In the genomic region with DNA sequence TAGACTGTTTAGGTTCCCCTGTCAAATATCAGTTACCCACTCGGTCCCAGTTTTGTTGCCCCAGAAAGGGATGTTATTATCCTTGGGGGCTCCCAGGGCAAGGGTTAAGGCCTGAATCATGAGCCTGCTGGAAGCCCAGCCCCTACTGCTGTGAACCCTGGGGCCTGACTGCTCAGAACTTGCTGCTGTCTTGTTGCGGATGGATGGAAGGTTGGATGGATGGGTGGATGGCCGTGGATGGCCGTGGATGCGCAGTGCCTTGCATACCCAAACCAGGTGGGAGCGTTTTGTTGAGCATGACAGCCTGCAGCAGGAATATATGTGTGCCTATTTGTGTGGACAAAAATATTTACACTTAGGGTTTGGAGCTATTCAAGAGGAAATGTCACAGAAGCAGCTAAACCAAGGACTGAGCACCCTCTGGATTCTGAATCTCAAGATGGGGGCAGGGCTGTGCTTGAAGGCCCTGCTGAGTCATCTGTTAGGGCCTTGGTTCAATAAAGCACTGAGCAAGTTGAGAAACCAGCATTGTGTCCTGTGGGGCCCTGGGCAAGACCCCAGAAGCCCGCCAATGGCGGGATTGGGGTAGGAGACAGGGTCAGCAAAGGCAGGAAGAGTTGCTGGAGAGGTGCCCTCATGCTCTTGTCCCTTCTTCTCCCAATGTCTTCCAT, we compare ENCODE assay signal across 8 cellular contexts. TPM values are rescaled to one million over a fixed set of nuclear protein-coding genes. Genes with fewer than 3 reads are reported as not detected.
DNase-seq lines count a peak whose midpoint lies in the region; ATAC-seq and TF ChIP-seq lines count a peak whose summit lies in the region.

No MANE protein-coding gene starts in this region.

- peak overlapping the region; percentile 20 for H3K9ac ChIP-seq in SK-N-MC (ENCODE audit: insufficient read length)
- no peak overlapping the region for H3K9ac ChIP-seq in parathyroid adenoma

- peaks cover 6% of the 10 kb centered on the region for H3K4me1 Mint-ChIP-seq in Caco-2 (ENCODE audit: low read depth, unreplicated experiment)

- no peak overlapping the region for H3K4me3 Mint-ChIP-seq in Caco-2 (ENCODE audit: unreplicated experiment)

- H2AFZ ChIP-seq in parathyroid adenoma, result no peak overlapping the region

- in situ Hi-C loops in G401 (cut with HindIII; ENCODE audit: low sequenced_read_pairs), result no loop called here

- no peak for TF ChIP-seq CTCF in Caco-2 (IDR thresholded peaks at IDR 0.05; ENCODE audit: insufficient read depth in 1 of 2, low read depth in 1 of 2, low read length in 1 of 2, severe bottlenecking in 1 of 2, unreplicated experiment in 1 of 2)
- no peak for TF ChIP-seq CTCF in esophagus muscularis mucosa (IDR thresholded peaks at IDR 0.05)
- no peak for TF ChIP-seq CTCF in parathyroid adenoma (IDR thresholded peaks at IDR 0.05)

- H3K36me3 Mint-ChIP-seq in Caco-2 (ENCODE audit: insufficient read depth, unreplicated experiment), result peaks cover 52% of the 10 kb centered on the region

- no peak overlapping the region for H3K4me3 ChIP-seq in Caco-2 (ENCODE audit: low read depth, low read length)
- H3K4me3 ChIP-seq in SK-N-MC, result peak overlapping the region; percentile 15; the same call in 1 of the 2 replicates
- no peak overlapping the region for H3K4me3 ChIP-seq in esophagus muscularis mucosa
- no peak overlapping the region for H3K4me3 ChIP-seq in parathyroid adenoma (ENCODE audit: low read depth, low read length)

- no peaks in the 10 kb centered on the region for H3K27me3 ChIP-seq in Caco-2 (replicated peaks; ENCODE audit: control insufficient read depth, insufficient read depth, low read length)
- H3K27me3 ChIP-seq in esophagus muscularis mucosa, result no peaks in the 10 kb centered on the region
- H3K27me3 ChIP-seq in parathyroid adenoma (ENCODE audit: control insufficient read depth, insufficient read depth, low read length), result no peaks in the 10 kb centered on the region

- peaks cover 3% of the 10 kb centered on the region for H3K79me2 ChIP-seq in parathyroid adenoma

- DNase-seq in Caco-2 (no peak), SK-N-MC (ENCODE audit: low read depth, low spot score) (no peak), esophagus muscularis mucosa (ENCODE audit: extremely low spot score) (no peak), G401 (ENCODE audit: low spot score) (no peak), NCI-H2171 treated with DMSO at 0.1 percent for 48 hours (lab: John Stamatoyannopoulos, UW) (no peak)
- no peak for DNase-seq in stimulated activated CD4-positive, alpha-beta T cell treated with anti-CD3 and anti-CD28 coated beads, Interleukin-2, amount 100 ng/mL, for 48 hours

- CTCF ChIA-PET in Caco-2 (lab: Charles Lee), result no interaction called here

- H3K9me3 Mint-ChIP-seq in Caco-2 (ENCODE audit: unreplicated experiment), result no peaks in the 10 kb centered on the region

- POLR2A ChIA-PET in Caco-2 (lab: Charles Lee), result interaction anchor here (0.7 kb wide), 1 partner anchor 10 kb away, joined by 5 read pairs; the partner anchor contains the start of gene CDC25B

- no peak for TF ChIP-seq POLR2A in esophagus muscularis mucosa (IDR thresholded peaks at IDR 0.05; ENCODE audit: low read depth)

- H3K27ac Mint-ChIP-seq in Caco-2 (ENCODE audit: unreplicated experiment), result no peak overlapping the region

- intact Hi-C loops in Caco-2 (cut with micrococcal nuclease; ENCODE audit: unreplicated experiment), result no loop called here
- intact Hi-C loops in esophagus muscularis mucosa (cut with DNase I), result no loop called here

- H3K27ac ChIP-seq in SK-N-MC (peak overlapping the region; percentile 100), esophagus muscularis mucosa (replicated peaks in 1 of 4) (peak overlapping the region; percentile 89 to 97 (median 94)), parathyroid adenoma (peak overlapping the region; percentile 89)

- H3K36me3 ChIP-seq in Caco-2 (ENCODE audit: control insufficient read depth, insufficient read depth, low read length) (peaks cover 4% of the 10 kb centered on the region; the same call in 1 of the 2 replicates), SK-N-MC (ENCODE audit: insufficient read depth, low read length) (peaks cover 57% of the 10 kb centered on the region), esophagus muscularis mucosa (peaks cover 40 to 53% (median 49%) of the 10 kb centered on the region in 4 donors), parathyroid adenoma (ENCODE audit: control insufficient read depth, insufficient read depth, low read length) (no peaks in the 10 kb centered on the region)

- ATAC-seq in HG02840 (IDR thresholded peaks at IDR 0.05; ENCODE audit: low FRiP score, unreplicated experiment), result no peak

- TSS peak; percentile 16 for BruUV-seq in Caco-2 (replicated peaks; lab: Mats Ljungman, UMichigan)

- peaks cover 24% of the 10 kb centered on the region for H3K4me1 ChIP-seq in Caco-2
- H3K4me1 ChIP-seq in esophagus muscularis mucosa, result peaks cover 48 to 72% (median 65%) of the 10 kb centered on the region in 4 donors
- H3K4me1 ChIP-seq in parathyroid adenoma, result peaks cover 31% of the 10 kb centered on the region

- TF ChIP-seq EP300 in esophagus muscularis mucosa (IDR thresholded peaks at IDR 0.05), result no peak

- no peak overlapping the region for H3K4me2 ChIP-seq in parathyroid adenoma (ENCODE audit: low read length)

- WGBS in esophagus muscularis mucosa, result 84% methylated on average over 7 of the region's 8 CpGs

- H3K27me3 Mint-ChIP-seq in Caco-2 (ENCODE audit: insufficient read depth, unreplicated experiment), result no peaks in the 10 kb centered on the region

- H3K9me3 ChIP-seq in Caco-2 (no peaks in the 10 kb centered on the region), SK-N-MC (ENCODE audit: low read depth, low read length) (no peaks in the 10 kb centered on the region), esophagus muscularis mucosa (peaks cover 0 to 5% (median 0%) of the 10 kb centered on the region in 4 donors), parathyroid adenoma (ENCODE audit: control insufficient read depth, low read length) (no peaks in the 10 kb centered on the region)

RNA-seq across cellular contexts. Expression of gene CDC25B, which starts 9.6 kb away (rescaled TPM):
- total RNA-seq in Caco-2 (2022) (59.0 and 66.7 TPM in 2 replicates), esophagus muscularis mucosa (10 to 100 TPM; 29.9 to 43.1 (median 35.6) TPM)
- 7.2 and 14.9 TPM in 2 replicates for total RNA-seq in G401 (2014; rRNA removed; shearing (Covaris generic))

RNA-seq across cellular contexts. Expression of gene AP5S1, which starts 14.6 kb away (rescaled TPM):
- 14.9 and 17.3 TPM in 2 replicates for total RNA-seq in Caco-2 (2022)
- 10 to 100 TPM in 3 of 4 donors, 1 to 10 TPM in 1; 7.9 to 11.7 (median 11.2) TPM for total RNA-seq in esophagus muscularis mucosa
- total RNA-seq in G401 (2014; rRNA removed; shearing (Covaris generic)), result 9.8 and 17.8 TPM in 2 replicates

RNA-seq across cellular contexts. Expression of gene CENPB, which starts 19.2 kb away (rescaled TPM):
- 72.7 and 84.3 TPM in 2 replicates for total RNA-seq in Caco-2 (2022)
- total RNA-seq in esophagus muscularis mucosa, result 100 to 1,000 TPM; 131 to 225 (median 199) TPM
- 42.5 and 46.8 TPM in 2 replicates for total RNA-seq in G401 (2014; rRNA removed; shearing (Covaris generic))

RNA-seq across cellular contexts. Expression of gene SPEF1, which starts 24.5 kb away (rescaled TPM):
- total RNA-seq in Caco-2 (2022), result not detected in 2 replicates
- total RNA-seq in esophagus muscularis mucosa, result under 1 TPM in 1 of 4 donors, not detected in 3; 0.50 TPM
- total RNA-seq in G401 (2014; rRNA removed; shearing (Covaris generic)), result 2.4 and 3.0 TPM in 2 replicates

RNA-seq across cellular contexts. Expression of gene ADISSP, which starts 38.2 kb away (rescaled TPM):
- 54.7 and 56.1 TPM in 2 replicates for total RNA-seq in Caco-2 (2022)
- total RNA-seq in esophagus muscularis mucosa, result 10 to 100 TPM; 56.5 to 96.1 (median 73.6) TPM
- 95.8 and 107 TPM in 2 replicates for total RNA-seq in G401 (2014; rRNA removed; shearing (Covaris generic))
